29 cellular contexts compared by ENCODE assay signal in genomic region chr1:180734366-180734765, GRCh38.
"Had no signal": no experiment of that assay in that cellular context is flagged by ENCODE, and none has a peak within 500 bp of the region (broad histone marks: within the 10 kb centered on the region; RNA-seq: fewer than 3 reads in every experiment).

No MANE protein-coding gene starts in this region.

- H3K4me1 ChIP-seq: adrenal gland, body of pancreas, Peyer's patch, SJSA1 had no signal

- H3K9ac ChIP-seq: KMS-11, SK-N-SH had no signal

- H3K9me3 ChIP-seq: SK-N-SH had no signal

- H3K4me2 ChIP-seq: KMS-11, SK-N-SH had no signal

- H3K27ac ChIP-seq: adrenal gland, body of pancreas, KMS-11, Peyer's patch, SJSA1 had no signal

- H3K27me3 ChIP-seq: adrenal gland, body of pancreas, Peyer's patch, SJSA1 had no signal

- H3K4me1 Mint-ChIP-seq: activated CD4-positive, alpha-beta T cell treated with anti-CD3 and anti-CD28 coated beads, Interleukin-2, amount 10 ng/mL, durations not matched to agents 24 days and 14 days had no signal

- H3K27ac Mint-ChIP-seq: activated CD4-positive, alpha-beta T cell treated with anti-CD3 and anti-CD28 coated beads, Interleukin-2, amount 10 ng/mL, durations not matched to agents 24 days and 14 days; activated CD8-positive, alpha-beta T cell treated with anti-CD3 and anti-CD28 coated beads for 36 hours; activated naive CD4-positive, alpha-beta T cell treated with anti-CD3 and anti-CD28 coated beads for 36 hours; activated naive CD4-positive, alpha-beta T cell treated with anti-CD3 and anti-CD28 coated beads, Interleukin-2, amount 50 U/mL, for 72 hours; activated T-helper 1 cell treated with anti-CD3 and anti-CD28 coated beads, Interleukin-12 subunit alpha, Interleukin-12 subunit beta, Interleukin-2, Interleukin-4 antibody, amounts not matched to agents 30 ng/mL and 10 ng/mL and 1 ng/mL, durations not matched to agents 14 hours and 24 hours and 36 hours; T-helper 1 cell treated with Interleukin-12 subunit alpha and Interleukin-12 subunit beta and Interleukin-4 antibody, amounts not matched to agents 30 μg/mL and 1 μg/mL, for 36 hours; T-helper 2 cell treated with Interferon-gamma antibody and Interleukin-4, amounts not matched to agents 5 μg/mL and 100 μg/mL, for 36 hours had no signal

- H3K4me3 Mint-ChIP-seq: activated CD4-positive, alpha-beta T cell treated with anti-CD3 and anti-CD28 coated beads, Interleukin-2, amount 10 ng/mL, durations not matched to agents 24 days and 14 days; activated CD8-positive, alpha-beta T cell treated with anti-CD3 and anti-CD28 coated beads for 36 hours; activated naive CD4-positive, alpha-beta T cell treated with anti-CD3 and anti-CD28 coated beads for 36 hours; activated T-helper 1 cell treated with anti-CD3 and anti-CD28 coated beads, Interleukin-12 subunit alpha, Interleukin-12 subunit beta, Interleukin-2, Interleukin-4 antibody, amounts not matched to agents 30 ng/mL and 10 ng/mL and 1 ng/mL, durations not matched to agents 14 hours and 24 hours and 36 hours; T-helper 1 cell treated with Interleukin-12 subunit alpha and Interleukin-12 subunit beta and Interleukin-4 antibody, amounts not matched to agents 30 μg/mL and 1 μg/mL, for 36 hours; T-helper 2 cell treated with Interferon-gamma antibody and Interleukin-4, amounts not matched to agents 5 μg/mL and 100 μg/mL, for 36 hours had no signal

- ATAC-seq: activated CD8-positive, alpha-beta T cell treated with anti-CD3 and anti-CD28 coated beads for 36 hours; activated naive CD4-positive, alpha-beta T cell treated with anti-CD3 and anti-CD28 coated beads, Interleukin-2, amount 50 U/mL, for 72 hours; body of pancreas; PC-3 had no signal

- H3K4me3 ChIP-seq: adrenal gland, body of pancreas, Peyer's patch, SJSA1 had no signal

- DNase-seq: activated CD4-positive, alpha-beta T cell treated with anti-CD3 and anti-CD28 coated beads, Interleukin-2, amount 10 ng/mL, durations not matched to agents 24 days and 14 days; activated CD4-positive, alpha-beta T cell treated with anti-CD3 and anti-CD28 coated beads, Interleukin-2, amount 50 U/mL, for 4 hours; activated CD8-positive, alpha-beta T cell treated with anti-CD3 and anti-CD28 coated beads for 36 hours; activated gamma-delta T cell treated with Interleukin-2 at 50 U/mL for 16 hours; activated naive CD4-positive, alpha-beta T cell treated with anti-CD3 and anti-CD28 coated beads for 36 hours; activated T-cell treated with anti-CD3 and anti-CD28 coated beads, Interleukin-2, amount 50 U/mL, for 1 hour; adrenal gland; body of pancreas; caudate nucleus; NCI-H1105; NCI-H1417 treated with DMSO at 0.1 percent for 48 hours; NCI-H187 treated with DMSO at 0.1 percent for 48 hours; NCI-H2081; NCI-H226; NCI-H446 treated with DMSO at 0.1 percent for 48 hours; NCI-H524 treated with DMSO at 0.1 percent for 48 hours; PC-3; Peyer's patch; RPMI8226; SHP77 treated with DMSO at 0.1 percent for 48 hours; SK-N-SH had no signal

- H3K27me3 Mint-ChIP-seq: activated CD4-positive, alpha-beta T cell treated with anti-CD3 and anti-CD28 coated beads, Interleukin-2, amount 10 ng/mL, durations not matched to agents 24 days and 14 days; activated CD8-positive, alpha-beta T cell treated with anti-CD3 and anti-CD28 coated beads for 36 hours had no signal

- H3K36me3 ChIP-seq: adrenal gland, Peyer's patch, SJSA1 had no signal

- FAIRE-seq: astrocyte, bronchial epithelial cell had no signal
